In the genomic region with DNA sequence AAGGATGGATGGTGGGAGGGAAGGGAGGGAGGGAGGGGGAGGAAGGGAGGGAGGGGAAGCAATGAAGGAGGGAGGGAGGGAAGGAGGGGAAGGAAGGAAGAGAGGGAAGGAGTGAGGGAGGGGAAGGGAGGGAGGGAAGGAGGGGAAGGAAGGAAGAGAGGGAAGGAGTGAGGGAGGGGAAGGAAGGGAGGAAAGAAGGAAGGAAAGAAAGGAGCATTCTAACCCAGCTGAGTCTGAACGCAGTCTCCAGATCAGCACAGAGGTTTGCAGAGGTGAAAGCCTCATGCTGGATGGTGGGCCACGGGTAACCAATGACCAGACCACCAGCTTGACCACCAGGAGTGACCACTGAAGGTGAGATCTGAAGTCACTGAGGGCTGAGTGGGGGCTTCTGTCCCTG, we compare ENCODE assay signal across 2 cellular contexts.
TF ChIP-seq lines count a peak whose summit lies in the region.

No MANE protein-coding gene starts in this region.

TF ChIP-seq in IMR-90, 13 proteins besides CTCF, POLR2A, EP300 and RAD21:
- TF ChIP-seq MXI1 (IDR thresholded peaks at IDR 0.05; ENCODE audit: borderline replicate concordance, low read depth, low read length) (no peak), FOS (IDR thresholded peaks at IDR 0.05; ENCODE audit: low read depth, low read length) (no peak), NFE2L2 (IDR thresholded peaks at IDR 0.05; ENCODE audit: low read depth, low read length) (no peak), BHLHE40 (IDR thresholded peaks at IDR 0.05; ENCODE audit: low read depth, low read length) (no peak), MAFK (IDR thresholded peaks at IDR 0.05; ENCODE audit: low read depth, low read length) (no peak), CEBPB (IDR thresholded peaks at IDR 0.05; ENCODE audit: low read depth, low read length) (no peak), RFX5 (IDR thresholded peaks at IDR 0.05; ENCODE audit: low read depth, low read length) (no peak), CHD1 (IDR thresholded peaks at IDR 0.05; ENCODE audit: low read depth, low read length) (no peak), SMC3 (IDR thresholded peaks at IDR 0.05; ENCODE audit: low read depth, low read length) (no peak), RCOR1 (IDR thresholded peaks at IDR 0.05; ENCODE audit: insufficient replicate concordance, low read length) (no peak), MAZ (IDR thresholded peaks at IDR 0.05; ENCODE audit: borderline replicate concordance, low read depth, low read length) (no peak)
- TF ChIP-seq, protein P1, sequence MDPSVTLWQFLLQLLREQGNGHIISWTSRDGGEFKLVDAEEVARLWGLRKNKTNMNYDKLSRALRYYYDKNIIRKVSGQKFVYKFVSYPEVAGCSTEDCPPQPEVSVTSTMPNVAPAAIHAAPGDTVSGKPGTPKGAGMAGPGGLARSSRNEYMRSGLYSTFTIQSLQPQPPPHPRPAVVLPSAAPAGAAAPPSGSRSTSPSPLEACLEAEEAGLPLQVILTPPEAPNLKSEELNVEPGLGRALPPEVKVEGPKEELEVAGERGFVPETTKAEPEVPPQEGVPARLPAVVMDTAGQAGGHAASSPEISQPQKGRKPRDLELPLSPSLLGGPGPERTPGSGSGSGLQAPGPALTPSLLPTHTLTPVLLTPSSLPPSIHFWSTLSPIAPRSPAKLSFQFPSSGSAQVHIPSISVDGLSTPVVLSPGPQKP (IDR thresholded peaks at IDR 0.05; ENCODE audit: borderline replicate concordance, low read depth, low read length): no peak
- TF ChIP-seq, protein P2, sequence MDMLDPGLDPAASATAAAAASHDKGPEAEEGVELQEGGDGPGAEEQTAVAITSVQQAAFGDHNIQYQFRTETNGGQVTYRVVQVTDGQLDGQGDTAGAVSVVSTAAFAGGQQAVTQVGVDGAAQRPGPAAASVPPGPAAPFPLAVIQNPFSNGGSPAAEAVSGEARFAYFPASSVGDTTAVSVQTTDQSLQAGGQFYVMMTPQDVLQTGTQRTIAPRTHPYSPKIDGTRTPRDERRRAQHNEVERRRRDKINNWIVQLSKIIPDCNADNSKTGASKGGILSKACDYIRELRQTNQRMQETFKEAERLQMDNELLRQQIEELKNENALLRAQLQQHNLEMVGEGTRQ (IDR thresholded peaks at IDR 0.05; ENCODE audit: low read depth, low read length): no peak

TF ChIP-seq in H1, 55 proteins besides CTCF, POLR2A, EP300 and RAD21:
- TF ChIP-seq TAF7 (optimal IDR thresholded peaks at IDR 0.05; ENCODE audit: borderline replicate concordance, low read depth, low read length): no peak
- no peak for TF ChIP-seq HDAC2 (IDR thresholded peaks at IDR 0.05; ENCODE audit: borderline replicate concordance in 1 of 2, low read depth in 2 of 2, low read length in 2 of 2)
- TF ChIP-seq PHF8 (conservative IDR thresholded peaks at IDR 0.05; ENCODE audit: low read depth, low read length): no peak
- no peak for TF ChIP-seq CTBP2 (IDR thresholded peaks at IDR 0.05; ENCODE audit: borderline replicate concordance, insufficient read depth, insufficient read length, low read length)
- TF ChIP-seq SP4 (IDR thresholded peaks at IDR 0.05; ENCODE audit: low read length): no peak
- no peak for TF ChIP-seq EGR1 (IDR thresholded peaks at IDR 0.05; ENCODE audit: borderline replicate concordance, low read depth, low read length)
- no peak for TF ChIP-seq KDM4A (IDR thresholded peaks at IDR 0.05; ENCODE audit: low read depth, low read length, severe bottlenecking)
- TF ChIP-seq CBX5 (IDR thresholded peaks at IDR 0.05; ENCODE audit: low read depth, low read length): no peak
- no peak for TF ChIP-seq POLR2AphosphoS5 (IDR thresholded peaks at IDR 0.05; ENCODE audit: low read depth, low read length)
